Comparison of ENCODE assay signal across 20 cellular contexts in the genomic region with DNA sequence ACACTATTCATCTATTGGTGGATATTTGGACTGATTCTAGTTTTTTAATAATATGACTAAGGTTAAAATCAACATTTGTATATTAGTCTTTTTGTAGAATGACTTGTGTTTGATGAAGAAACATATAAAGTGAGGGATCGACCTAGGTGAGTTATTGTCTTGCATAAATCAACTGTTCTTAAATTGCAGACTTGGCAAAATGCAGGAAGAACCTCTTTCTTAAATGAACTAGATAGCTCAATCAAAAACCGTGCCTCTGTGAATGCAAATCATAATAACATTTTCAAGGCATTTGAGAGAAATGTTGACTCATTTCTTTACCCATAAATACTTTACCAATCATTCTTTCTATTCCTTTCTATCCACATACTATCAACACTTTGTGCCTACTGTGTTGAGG.
DNase-seq lines count a peak whose midpoint lies in the region; ATAC-seq, FAIRE-seq and TF ChIP-seq lines count a peak whose summit lies in the region.
"Had no signal": no experiment of that assay in that cellular context is flagged by ENCODE, and none has a peak within 500 bp of the region (broad histone marks: within the 10 kb centered on the region; RNA-seq: fewer than 3 reads in every experiment).

No MANE protein-coding gene starts in this region.

- peaks cover 2 to 12% of the 10 kb centered on the region in 2 donors for H3K36me3 Mint-ChIP-seq in activated T-cell treated with anti-CD3 and anti-CD28 coated beads, Interleukin-2, amount 50 U/mL, for 72 hours (ENCODE audit: insufficient read depth in 2 of 2)
- H3K36me3 Mint-ChIP-seq in activated T-helper 17 cell treated with anti-CD3 and anti-CD28 coated beads, Interleukin-2, amount 50 U/mL, for 72 hours (ENCODE audit: low read depth), result peaks cover 7% of the 10 kb centered on the region
- no peaks in the 10 kb centered on the region for H3K36me3 Mint-ChIP-seq in activated naive CD4-positive, alpha-beta T cell treated with anti-CD3 and anti-CD28 coated beads, Interleukin-2, amount 10 ng/mL, durations not matched to agents 7 days and 5 days

- no peak for DNase-seq in activated T-cell treated with anti-CD3 and anti-CD28 coated beads, Interleukin-2, amount 50 U/mL, for 72 hours
- no peak for DNase-seq in activated T-cell treated with anti-CD3 and anti-CD28 coated beads, Interleukin-2, amount 50 U/mL, for 1 hour
- DNase-seq in H54 (ENCODE audit: insufficient read length, low spot score) (no peak), PC-3 (peak; percentile 36)
- no peak for DNase-seq in activated naive CD4-positive, alpha-beta T cell treated with anti-CD3 and anti-CD28 coated beads, Interleukin-2, amount 10 ng/mL, durations not matched to agents 7 days and 5 days
- DNase-seq in stimulated activated CD4-positive, alpha-beta T cell treated with anti-CD3 and anti-CD28 coated beads, Interleukin-4, amount 100 ng/mL, for 4 hours, result no peak
- DNase-seq: 8988T; C1 segment of cervical spinal cord; Calu3; CD4-positive, alpha-beta memory T cell; COR-L47; DMS53; DMS79 treated with DMSO at 0.1 percent for 48 hours; GF-D8; GOT3; H7 had no signal

- H3F3A ChIP-seq in PC-3 (ENCODE audit: low read length, unreplicated experiment), result no peaks in the 10 kb centered on the region

- no peak overlapping the region for H3K9ac ChIP-seq in PC-3 (ENCODE audit: low read length)

- peak; percentile 50 for FAIRE-seq in H54 (lab: Jason Lieb, UNC)
- FAIRE-seq: GM12891 had no signal

- no peak overlapping the region for H3K27ac ChIP-seq in PC-3 (ENCODE audit: low read length)

- ATAC-seq in activated T-cell treated with anti-CD3 and anti-CD28 coated beads, Interleukin-2, amount 50 U/mL, for 72 hours (replicated peaks in 1 of 2), result no peak
- peak; percentile 72 for ATAC-seq in PC-3
- ATAC-seq in activated T-helper 17 cell treated with anti-CD3 and anti-CD28 coated beads, Interleukin-2, amount 50 U/mL, for 72 hours (replicated peaks), result peak; percentile 32
- no peak for ATAC-seq in HG02588 (IDR thresholded peaks at IDR 0.05; ENCODE audit: unreplicated experiment)
- ATAC-seq: HCT116 had no signal

- H3K4me1 ChIP-seq in PC-3 (ENCODE audit: insufficient read depth, low read length), result peaks cover 19% of the 10 kb centered on the region

- no peak for TF ChIP-seq POLR2A in H54 (IDR thresholded peaks at IDR 0.05; ENCODE audit: low read depth, low read length)

- no peak overlapping the region for H3K4me2 ChIP-seq in PC-3 (ENCODE audit: low read length)

- no TSS peak for BruUV-seq in PC-3 (replicated peaks; lab: Mats Ljungman, UMichigan)

- no peaks in the 10 kb centered on the region for H3K36me3 ChIP-seq in PC-3 (ENCODE audit: low read depth, low read length)

- peaks cover 34% of the 10 kb centered on the region for H3K4me1 Mint-ChIP-seq in activated T-cell treated with anti-CD3 and anti-CD28 coated beads, Interleukin-2, amount 50 U/mL, for 72 hours (ENCODE audit: low read depth)
- peaks cover 9% of the 10 kb centered on the region for H3K4me1 Mint-ChIP-seq in activated T-helper 17 cell treated with anti-CD3 and anti-CD28 coated beads, Interleukin-2, amount 50 U/mL, for 72 hours
- H3K4me1 Mint-ChIP-seq in activated naive CD4-positive, alpha-beta T cell treated with anti-CD3 and anti-CD28 coated beads, Interleukin-2, amount 10 ng/mL, durations not matched to agents 7 days and 5 days, result peaks cover 2% of the 10 kb centered on the region

- POLR2A ChIA-PET in PC-3 (lab: Charles Lee; ENCODE audit: unreplicated experiment), result no interaction called here

- intact Hi-C loops in PC-3 (cut with micrococcal nuclease), result loop anchor here (1.0 kb wide), 1 partner anchor 10 kb away; no protein-coding TSS in a partner anchor

- no peak overlapping the region for H3K4me3 ChIP-seq in PC-3 (ENCODE audit: low read length)

- H3K27me3 Mint-ChIP-seq in activated T-cell treated with anti-CD3 and anti-CD28 coated beads, Interleukin-2, amount 50 U/mL, for 72 hours (ENCODE audit: low read depth), result no peaks in the 10 kb centered on the region
- no peaks in the 10 kb centered on the region for H3K27me3 Mint-ChIP-seq in activated T-helper 17 cell treated with anti-CD3 and anti-CD28 coated beads, Interleukin-2, amount 50 U/mL, for 72 hours
- no peaks in the 10 kb centered on the region for H3K27me3 Mint-ChIP-seq in activated naive CD4-positive, alpha-beta T cell treated with anti-CD3 and anti-CD28 coated beads, Interleukin-2, amount 10 ng/mL, durations not matched to agents 7 days and 5 days
- H3K27me3 Mint-ChIP-seq: CD4-positive, alpha-beta memory T cell had no signal

- no peaks in the 10 kb centered on the region for H3K27me3 ChIP-seq in PC-3 (ENCODE audit: low read length)

- H3K9me3 Mint-ChIP-seq in activated T-cell treated with anti-CD3 and anti-CD28 coated beads, Interleukin-2, amount 50 U/mL, for 72 hours, result no peaks in the 10 kb centered on the region
- no peaks in the 10 kb centered on the region for H3K9me3 Mint-ChIP-seq in activated T-helper 17 cell treated with anti-CD3 and anti-CD28 coated beads, Interleukin-2, amount 50 U/mL, for 72 hours
- H3K9me3 Mint-ChIP-seq in activated naive CD4-positive, alpha-beta T cell treated with anti-CD3 and anti-CD28 coated beads, Interleukin-2, amount 10 ng/mL, durations not matched to agents 7 days and 5 days, result no peaks in the 10 kb centered on the region

- no peak overlapping the region for H3K4me3 Mint-ChIP-seq in activated T-cell treated with anti-CD3 and anti-CD28 coated beads, Interleukin-2, amount 50 U/mL, for 72 hours
- no peak overlapping the region for H3K4me3 Mint-ChIP-seq in activated T-helper 17 cell treated with anti-CD3 and anti-CD28 coated beads, Interleukin-2, amount 50 U/mL, for 72 hours
- no peak overlapping the region for H3K4me3 Mint-ChIP-seq in activated naive CD4-positive, alpha-beta T cell treated with anti-CD3 and anti-CD28 coated beads, Interleukin-2, amount 10 ng/mL, durations not matched to agents 7 days and 5 days
- H3K4me3 Mint-ChIP-seq: CD4-positive, alpha-beta memory T cell had no signal

- no peak for TF ChIP-seq CTCF in PC-3 (conservative IDR thresholded peaks at IDR 0.05; ENCODE audit: low read depth, low read length)

- CTCF ChIA-PET in PC-3 (lab: Charles Lee), result no interaction called here
- CTCF ChIA-PET in activated naive CD4-positive, alpha-beta T cell treated with anti-CD3 and anti-CD28 coated beads, Interleukin-2, amount 10 ng/mL, durations not matched to agents 7 days and 5 days (lab: Charles Lee), result no interaction called here

- H4K20me1 ChIP-seq in PC-3 (ENCODE audit: low read length), result no peaks in the 10 kb centered on the region

- no peak overlapping the region for H2AFZ ChIP-seq in PC-3 (ENCODE audit: low read length)

- H3K27ac Mint-ChIP-seq in activated T-cell treated with anti-CD3 and anti-CD28 coated beads, Interleukin-2, amount 50 U/mL, for 72 hours, result peak overlapping the region; percentile 55
- H3K27ac Mint-ChIP-seq in activated T-helper 17 cell treated with anti-CD3 and anti-CD28 coated beads, Interleukin-2, amount 50 U/mL, for 72 hours, result no peak overlapping the region
- no peak overlapping the region for H3K27ac Mint-ChIP-seq in activated naive CD4-positive, alpha-beta T cell treated with anti-CD3 and anti-CD28 coated beads, Interleukin-2, amount 10 ng/mL, durations not matched to agents 7 days and 5 days

- H3K79me2 ChIP-seq in PC-3 (ENCODE audit: low read length), result no peaks in the 10 kb centered on the region

- H3K9me3 ChIP-seq in PC-3 (ENCODE audit: low read length), result no peaks in the 10 kb centered on the region

- H3K9me2 ChIP-seq in PC-3 (replicated peaks; ENCODE audit: low read length), result no peaks in the 10 kb centered on the region

Comparison
In these comparisons a context has a peak if more than half of its experiments do, and no peak if none do; other contexts are left out.
1. ATAC-seq: peak in PC-3 (single experiment) and activated T-helper 17 cell treated with anti-CD3 and anti-CD28 coated beads, Interleukin-2, amount 50 U/mL, for 72 hours (single experiment); none in activated T-cell treated with anti-CD3 and anti-CD28 coated beads, Interleukin-2, amount 50 U/mL, for 72 hours (0 of 2) and HG02588 (single experiment).